10 cellular contexts compared by ENCODE assay signal in the genomic region with DNA sequence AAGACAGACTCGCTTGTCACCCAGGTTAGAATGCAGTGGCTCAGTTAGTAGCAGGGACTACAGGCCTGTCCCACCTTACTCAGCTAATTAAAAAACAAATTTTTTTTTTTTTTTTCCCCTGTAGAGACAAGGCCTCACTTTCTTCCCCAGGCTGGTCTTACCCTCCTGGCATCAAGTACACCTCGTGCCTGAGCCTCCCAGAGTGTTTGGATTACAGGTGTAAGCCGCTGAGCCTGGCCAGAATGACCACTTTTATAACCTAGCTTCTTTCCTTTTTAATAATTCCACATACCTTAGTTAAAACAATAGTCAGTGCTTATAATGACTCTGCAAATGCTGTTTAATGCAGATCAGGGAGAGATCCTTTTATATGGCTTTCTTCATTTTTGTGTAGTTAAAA. TPM values are rescaled to one million over a fixed set of nuclear protein-coding genes. Genes with fewer than 3 reads are reported as not detected.
DNase-seq lines count a peak whose midpoint lies in the region; ATAC-seq and TF ChIP-seq lines count a peak whose summit lies in the region.
"Had no signal": no experiment of that assay in that cellular context is flagged by ENCODE, and none has a peak within 500 bp of the region (broad histone marks: within the 10 kb centered on the region; RNA-seq: fewer than 3 reads in every experiment).

No MANE protein-coding gene starts in this region.

- H3K27ac Mint-ChIP-seq in endodermal cell = no peak overlapping the region

- H3K4me3 ChIP-seq in endodermal cell (ENCODE audit: low read length) (no peak overlapping the region), psoas muscle (no peak overlapping the region)

- no peaks in the 10 kb centered on the region for H3K27me3 Mint-ChIP-seq in endodermal cell (ENCODE audit: insufficient read depth)

- no peak overlapping the region for H3K4me3 Mint-ChIP-seq in endodermal cell
- H3K4me3 Mint-ChIP-seq: neural crest cell had no signal

- WGBS in endodermal cell (ENCODE audit: insufficient coverage in 1 of 2, insufficient read length in 1 of 2), 2 experiments = 60 to 84% methylated on average over 1 to 3 of the region's 3 CpGs
- 73 to 89% (median 76%) methylated on average over 3 of the region's 3 CpGs for WGBS in psoas muscle, 3 donors

- H3K36me3 ChIP-seq in endodermal cell (ENCODE audit: control insufficient read depth, insufficient read depth, low read length) (no peaks in the 10 kb centered on the region), psoas muscle (ENCODE audit: insufficient read depth in 1 of 2, low read depth in 1 of 2) (no peaks in the 10 kb centered on the region)

- DNase-seq in NCI-H1694 treated with DMSO at 0.1 percent for 48 hours (lab: John Stamatoyannopoulos, UW) (peak; percentile 56), NCI-H1694 (lab: John Stamatoyannopoulos, UW) (no peak), NCI-H2029 (lab: John Stamatoyannopoulos, UW) (peak; percentile 31), endodermal cell (no peak), psoas muscle (no peak), GM10266 (ENCODE audit: extremely low spot score) (no peak), pons (ENCODE audit: low spot score) (no peak)
- DNase-seq in activated CD8-positive, alpha-beta memory T cell treated with anti-CD3 and anti-CD28 coated beads, Interleukin-2, amount 50 U/mL, for 4 hours = no peak
- DNase-seq: aorta had no signal

- intact Hi-C loops in psoas muscle (cut with DNase I) = loop anchor here in 1 of 2 donors (2.0 kb wide), 1 partner anchor 29 kb away; no protein-coding TSS in a partner anchor

- H3K27me3 ChIP-seq in endodermal cell (ENCODE audit: control insufficient read depth, insufficient read depth, low read length, poor library complexity, severe bottlenecking) (no peaks in the 10 kb centered on the region), psoas muscle (ENCODE audit: insufficient read depth in 3 of 3, low read length in 2 of 3) (no peaks in the 10 kb centered on the region)

- H3K36me3 Mint-ChIP-seq in endodermal cell (ENCODE audit: low read depth) = no peaks in the 10 kb centered on the region

- peaks cover 21% of the 10 kb centered on the region for H3K4me1 Mint-ChIP-seq in endodermal cell

- H3K9me3 ChIP-seq in endodermal cell (ENCODE audit: control insufficient read depth, low read length) = no peaks in the 10 kb centered on the region
- H3K9me3 ChIP-seq in psoas muscle = no peaks in the 10 kb centered on the region

- H3K4me1 ChIP-seq in endodermal cell (ENCODE audit: control insufficient read depth, insufficient read depth, low read length) (no peaks in the 10 kb centered on the region), psoas muscle (peaks cover 36% of the 10 kb centered on the region)

- ATAC-seq in psoas muscle = no peak

- H3K9ac ChIP-seq in endodermal cell (ENCODE audit: extremely low read depth, low read length, poor library complexity, severe bottlenecking) = no peak overlapping the region

- H3K9me3 Mint-ChIP-seq in endodermal cell = no peaks in the 10 kb centered on the region
- H3K9me3 Mint-ChIP-seq: neural crest cell had no signal

- peak overlapping the region; percentile 76 for H3K27ac ChIP-seq in endodermal cell (ENCODE audit: low read depth, low read length)
- peak overlapping the region; percentile 32 for H3K27ac ChIP-seq in psoas muscle

- TF ChIP-seq CTCF in endodermal cell (conservative IDR thresholded peaks at IDR 0.05) (no peak), psoas muscle (IDR thresholded peaks at IDR 0.05) (no peak), GM10266 (IDR thresholded peaks at IDR 0.05; ENCODE audit: control insufficient read depth, insufficient read depth, low read depth, missing control alignments) (no peak)

RNA-seq across cellular contexts. Expression of gene RSBN1L, which starts 31.3 kb away (rescaled TPM):
- 10 to 100 TPM; 17.6 to 19.9 TPM for total RNA-seq in endodermal cell
- 18.2 TPM for polyA plus RNA-seq in endodermal cell (2013, experiment 1 of 2)
- polyA plus RNA-seq in endodermal cell (2013, experiment 2 of 2) = 16.0 TPM
- total RNA-seq in psoas muscle = 10 to 100 TPM in 1 of 4 donors, 1 to 10 TPM in 3; 7.5 to 10.1 (median 8.6) TPM
- polyA plus RNA-seq in psoas muscle = 1 to 10 TPM; 2.0 to 7.8 (median 4.6) TPM

Comparison
In these comparisons a context has a peak if more than half of its experiments do, and no peak if none do; other contexts are left out.
1. DNase-seq: peak in NCI-H1694 treated with DMSO at 0.1 percent for 48 hours (single experiment) and NCI-H2029 (single experiment); none in NCI-H1694 (single experiment), endodermal cell (single experiment), psoas muscle (0 of 2), GM10266 (single experiment), pons (single experiment) and activated CD8-positive, alpha-beta memory T cell treated with anti-CD3 and anti-CD28 coated beads, Interleukin-2, amount 50 U/mL, for 4 hours (single experiment).